ENCODE assay signal across 18 cellular contexts in the genomic region with DNA sequence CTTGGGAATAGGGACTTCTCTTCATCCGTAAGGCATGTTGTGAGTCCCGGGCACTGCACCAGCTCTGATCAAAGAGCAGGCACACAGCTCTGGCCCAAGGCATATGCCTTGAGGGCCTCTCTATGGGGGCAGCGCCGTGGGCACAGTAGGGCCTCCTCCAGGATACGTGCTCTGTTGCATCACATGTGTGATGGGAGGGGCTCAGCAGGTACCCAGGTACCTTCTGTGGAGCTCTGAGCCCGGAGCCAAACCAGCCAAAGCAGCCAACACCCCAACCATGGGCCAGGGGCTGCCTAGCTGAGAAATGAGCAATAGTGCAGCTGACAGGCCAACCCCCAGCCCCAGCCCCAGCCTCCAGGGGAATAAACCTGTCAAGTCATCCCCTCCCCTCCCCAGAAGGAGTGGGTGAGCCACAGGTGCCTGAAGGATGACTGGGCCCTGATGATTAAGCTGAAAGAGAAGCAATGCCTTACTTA.
A peak's percentile ranks its signal among the peaks of the same experiment; 100 is the strongest.
DNase-seq lines count a peak whose midpoint lies in the region; ATAC-seq and TF ChIP-seq lines count a peak whose summit lies in the region.
"Had no signal": no experiment of that assay in that cellular context is flagged by ENCODE, and none has a peak within 500 bp of the region (broad histone marks: within the 10 kb centered on the region; RNA-seq: fewer than 3 reads in every experiment).

No MANE protein-coding gene starts in this region.

- POLR2A ChIA-PET in MCF 10A (lab: Yijun Ruan, JAX), result no interaction called here

- DNase-seq in Right ventricle myocardium superior (peak; percentile 19), right atrium auricular region (ENCODE audit: low spot score) (no peak), MCF 10A (ENCODE audit: unreplicated experiment) (peak; percentile 33), left lung (peak; percentile 13 to 50), upper lobe of left lung (peak; percentile 12 to 22), NCI-H187 treated with DMSO at 0.1 percent for 48 hours (lab: John Stamatoyannopoulos, UW) (no peak), NAMALWA (ENCODE audit: low spot score) (no peak)
- DNase-seq: activated CD8-positive, alpha-beta memory T cell treated with anti-CD3 and anti-CD28 coated beads, Interleukin-2, amount 50 U/mL, for 4 hours; activated naive CD4-positive, alpha-beta T cell treated with anti-CD3 and anti-CD28 coated beads for 36 hours; CD4-positive, CD25-positive, alpha-beta regulatory T cell; immature natural killer cell; midbrain; NK-92 treated with Interleukin-12 subunit alpha and Interleukin-12 subunit beta, amount 100 ng/mL, for 24 hours; small intestine; T-helper 2 cell had no signal

- 71% methylated on average over 3 of the region's 6 CpGs; no CpG with 5 or more reads in 1 of the 2 donors for WGBS in upper lobe of left lung, 2 donors

- H3K9me3 Mint-ChIP-seq in MCF 10A (ENCODE audit: unreplicated experiment), result no peaks in the 10 kb centered on the region
- H3K9me3 Mint-ChIP-seq: activated naive CD4-positive, alpha-beta T cell treated with anti-CD3 and anti-CD28 coated beads for 36 hours had no signal

- intact Hi-C loops in Right ventricle myocardium superior (cut with DNase I), result no loop called here
- intact Hi-C loops in MCF 10A (cut with micrococcal nuclease), result no loop called here
- intact Hi-C loops in left lung (cut with DNase I), result no loop called here

- no peaks in the 10 kb centered on the region for H3K36me3 ChIP-seq in right atrium auricular region
- no peaks in the 10 kb centered on the region for H3K36me3 ChIP-seq in left lung
- no peaks in the 10 kb centered on the region for H3K36me3 ChIP-seq in upper lobe of left lung

- BruUV-seq in MCF 10A (replicated peaks; lab: Mats Ljungman, UMichigan), result no TSS peak

- H3K27ac Mint-ChIP-seq in MCF 10A (ENCODE audit: low read depth, unreplicated experiment), result no peak overlapping the region
- H3K27ac Mint-ChIP-seq: activated naive CD4-positive, alpha-beta T cell treated with anti-CD3 and anti-CD28 coated beads for 36 hours had no signal

- H3K27me3 ChIP-seq in right atrium auricular region (no peaks in the 10 kb centered on the region), left lung (peaks cover 0 to 18% of the 10 kb centered on the region in 2 donors), upper lobe of left lung (no peaks in the 10 kb centered on the region)

- no peak for TF ChIP-seq POLR2A in upper lobe of left lung (IDR thresholded peaks at IDR 0.05)

- ATAC-seq in Right ventricle myocardium superior (ENCODE audit: poor library complexity), result no peak
- ATAC-seq in left lung, result no peak
- ATAC-seq in upper lobe of left lung (ENCODE audit: low FRiP score in 2 of 2), result no peak
- ATAC-seq in GM21390 (IDR thresholded peaks at IDR 0.05; ENCODE audit: unreplicated experiment), result no peak

- no peak overlapping the region for H3K4me3 Mint-ChIP-seq in MCF 10A (ENCODE audit: unreplicated experiment)
- H3K4me3 Mint-ChIP-seq: activated naive CD4-positive, alpha-beta T cell treated with anti-CD3 and anti-CD28 coated beads for 36 hours; brain; CD4-positive, CD25-positive, alpha-beta regulatory T cell; immature natural killer cell had no signal

- no peaks in the 10 kb centered on the region for H3K36me3 Mint-ChIP-seq in MCF 10A (ENCODE audit: insufficient read depth, unreplicated experiment)
- H3K36me3 Mint-ChIP-seq: brain; CD4-positive, CD25-positive, alpha-beta regulatory T cell; immature natural killer cell had no signal

- H3K4me3 ChIP-seq in right atrium auricular region (no peak overlapping the region), left lung (no peak overlapping the region), upper lobe of left lung (no peak overlapping the region)

- CTCF ChIA-PET in MCF 10A (lab: Yijun Ruan, JAX), result no interaction called here

- H3K27ac ChIP-seq in right atrium auricular region, result no peak overlapping the region
- H3K27ac ChIP-seq in left lung, result no peak overlapping the region
- no peak overlapping the region for H3K27ac ChIP-seq in upper lobe of left lung
- H3K27ac ChIP-seq: KMS-11 had no signal

- H3K4me1 Mint-ChIP-seq in MCF 10A (ENCODE audit: insufficient read depth, unreplicated experiment), result peaks cover 10% of the 10 kb centered on the region
- H3K4me1 Mint-ChIP-seq: immature natural killer cell had no signal

- no peaks in the 10 kb centered on the region for H3K4me1 ChIP-seq in right atrium auricular region
- no peaks in the 10 kb centered on the region for H3K4me1 ChIP-seq in left lung
- H3K4me1 ChIP-seq in upper lobe of left lung, result no peaks in the 10 kb centered on the region

- TF ChIP-seq EP300 in upper lobe of left lung (IDR thresholded peaks at IDR 0.05), result no peak

- peaks cover 24% of the 10 kb centered on the region for H3K27me3 Mint-ChIP-seq in MCF 10A (ENCODE audit: insufficient read depth, unreplicated experiment)

- no peaks in the 10 kb centered on the region for H3K9me3 ChIP-seq in right atrium auricular region
- H3K9me3 ChIP-seq in left lung, result no peaks in the 10 kb centered on the region
- no peaks in the 10 kb centered on the region for H3K9me3 ChIP-seq in upper lobe of left lung

- TF ChIP-seq CTCF in right atrium auricular region (IDR thresholded peaks at IDR 0.05) (no peak), MCF 10A (IDR thresholded peaks at IDR 0.05; ENCODE audit: unreplicated experiment) (no peak), left lung (IDR thresholded peaks at IDR 0.05) (no peak), upper lobe of left lung (IDR thresholded peaks at IDR 0.05) (no peak)

Comparison
In these comparisons a context has a peak if more than half of its experiments do, and no peak if none do; other contexts are left out.
1. DNase-seq: peak in Right ventricle myocardium superior (single experiment), MCF 10A (single experiment), left lung (2 of 2) and upper lobe of left lung (2 of 2); none in right atrium auricular region (single experiment), NCI-H187 treated with DMSO at 0.1 percent for 48 hours (single experiment) and NAMALWA (single experiment).